ENCODE assay signal across 5 cellular contexts in the genomic region with DNA sequence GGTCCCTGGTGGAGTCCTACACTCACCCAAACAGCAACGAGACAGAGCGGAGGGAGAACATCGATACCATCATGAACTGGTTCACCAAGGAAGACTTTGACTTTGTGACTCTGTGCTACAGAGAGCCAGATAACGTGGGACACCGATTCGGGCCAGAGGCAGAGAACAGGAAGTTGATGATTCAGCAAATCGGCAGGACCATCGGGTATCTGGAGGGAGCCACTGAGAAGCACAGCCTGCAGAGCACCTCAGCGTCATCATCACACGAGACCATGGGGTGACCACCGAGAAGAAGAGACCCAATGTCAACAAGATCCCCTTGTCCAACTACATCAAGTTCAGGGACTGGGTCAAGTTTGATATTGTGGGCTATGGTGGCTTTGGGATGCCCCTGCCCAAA. TPM values are rescaled to one million over a fixed set of nuclear protein-coding genes. Genes with fewer than 3 reads are reported as not detected.
"Had no signal": no experiment of that assay in that cellular context is flagged by ENCODE, and none has a peak within 500 bp of the region (broad histone marks: within the 10 kb centered on the region; RNA-seq: fewer than 3 reads in every experiment).

No MANE protein-coding gene starts in this region.

RNA-seq across cellular contexts. Expression of a gene that starts 29.2 kb away (rescaled TPM):
- total RNA-seq: M059J, OCI-LY7, PC-3, SK-MEL-5 had no signal
- polyA plus RNA-seq: SK-N-SH had no signal
